Comparison of ENCODE assay signal across 21 cellular contexts in the genomic region with DNA sequence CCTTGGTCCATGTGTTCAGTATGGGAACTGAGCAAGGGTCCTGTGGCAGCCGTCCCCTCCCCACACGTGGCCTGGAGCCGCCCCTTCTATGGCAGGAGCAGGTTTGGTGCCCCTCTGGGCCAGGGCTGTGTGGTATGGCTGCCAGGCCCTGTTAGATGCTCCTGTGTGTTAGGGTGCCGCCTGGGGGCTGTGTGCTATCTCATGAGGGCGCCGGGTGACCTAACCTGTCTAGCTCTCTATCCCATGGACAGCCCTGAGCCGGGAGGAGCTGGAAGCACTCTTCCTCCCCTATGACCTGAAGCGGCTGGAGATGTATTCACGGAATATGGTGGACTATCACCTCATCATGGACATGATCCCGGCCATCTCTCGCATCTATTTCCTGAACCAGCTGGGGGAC. TPM values are rescaled to one million over a fixed set of nuclear protein-coding genes. Genes with fewer than 3 reads are reported as not detected.
DNase-seq lines count a peak whose midpoint lies in the region; ATAC-seq and TF ChIP-seq lines count a peak whose summit lies in the region.
"Had no signal": no experiment of that assay in that cellular context is flagged by ENCODE, and none has a peak within 500 bp of the region (broad histone marks: within the 10 kb centered on the region; RNA-seq: fewer than 3 reads in every experiment).

No MANE protein-coding gene starts in this region.

- no peak for TF ChIP-seq CTCF in lower lobe of right lung (IDR thresholded peaks at IDR 0.05)
- TF ChIP-seq CTCF in spleen (IDR thresholded peaks at IDR 0.05 in 8 of 11, conservative IDR thresholded peaks at IDR 0.05 in 3 of 11), result no peak

- intact Hi-C loops in lower lobe of right lung (cut with DNase I) (no loop called here), spleen (cut with DNase I; ENCODE audit: low total_unique reads) (no loop called here)

- no peak overlapping the region for H3K27ac Mint-ChIP-seq in stimulated activated naive CD8-positive, alpha-beta T cell treated with anti-CD3 and anti-CD28 coated beads, Interleukin-15, amount 100 ng/mL, for 72 hours
- H3K27ac Mint-ChIP-seq: CD4-positive, alpha-beta T cell; HFFc6 had no signal

- no peak overlapping the region for H3K4me3 Mint-ChIP-seq in stimulated activated naive CD8-positive, alpha-beta T cell treated with anti-CD3 and anti-CD28 coated beads, Interleukin-15, amount 100 ng/mL, for 72 hours
- H3K4me3 Mint-ChIP-seq: CD14-positive monocyte; CD4-positive, alpha-beta T cell; CD8-positive, alpha-beta memory T cell; HFFc6 had no signal

- H3K27me3 ChIP-seq in lower lobe of right lung (ENCODE audit: low read depth) (no peaks in the 10 kb centered on the region), spleen (replicated peaks in 1 of 7) (no peaks in the 10 kb centered on the region)
- H3K27me3 ChIP-seq: BE2C; BLaER1 treated with 17β-estradiol and CSF1 and Interleukin-3, amounts not matched to agents 10 nM and 100 nM had no signal

- no peaks in the 10 kb centered on the region for H3K27me3 Mint-ChIP-seq in stimulated activated naive CD8-positive, alpha-beta T cell treated with anti-CD3 and anti-CD28 coated beads, Interleukin-15, amount 100 ng/mL, for 72 hours
- H3K27me3 Mint-ChIP-seq: CD4-positive, alpha-beta T cell had no signal

- no peak for TF ChIP-seq POLR2A in spleen (IDR thresholded peaks at IDR 0.05)

- peak; percentile 11 for ATAC-seq in stimulated activated naive CD8-positive, alpha-beta T cell treated with anti-CD3 and anti-CD28 coated beads, Interleukin-15, Interleukin-2, amounts not matched to agents 100 U/mL and 50 U/mL, for 24 hours
- ATAC-seq in stimulated activated naive CD8-positive, alpha-beta T cell treated with anti-CD3 and anti-CD28 coated beads, Interleukin-15, amount 100 ng/mL, for 72 hours, result no peak
- no peak for ATAC-seq in lower lobe of right lung
- ATAC-seq: A549 had no signal

- H3K4me3 ChIP-seq in lower lobe of right lung (no peak overlapping the region), spleen (no peak overlapping the region)
- H3K4me3 ChIP-seq: A549; BLaER1 treated with 17β-estradiol and CSF1 and Interleukin-3, amounts not matched to agents 10 nM and 100 nM; HAP-1 had no signal

- no peaks in the 10 kb centered on the region for H3K9me3 Mint-ChIP-seq in stimulated activated naive CD8-positive, alpha-beta T cell treated with anti-CD3 and anti-CD28 coated beads, Interleukin-15, amount 100 ng/mL, for 72 hours
- H3K9me3 Mint-ChIP-seq: CD14-positive monocyte; CD4-positive, alpha-beta T cell; CD8-positive, alpha-beta memory T cell; HFFc6 had no signal

- DNase-seq in stimulated activated naive CD8-positive, alpha-beta T cell treated with anti-CD3 and anti-CD28 coated beads, Interleukin-15, Interleukin-2, amounts not matched to agents 100 U/mL and 50 U/mL, for 24 hours, result no peak
- DNase-seq in stimulated activated naive CD8-positive, alpha-beta T cell treated with anti-CD3 and anti-CD28 coated beads, Interleukin-15, amount 100 ng/mL, for 72 hours, result no peak
- DNase-seq in lower lobe of right lung (peak; percentile 30), spleen (peak; percentile 55), anterior cingulate cortex (lab: John Stamatoyannopoulos, UW) (no peak), GDM1 (lab: John Stamatoyannopoulos, UW) (no peak), T-helper 1 cell (no peak)
- DNase-seq: 8988T; ACHN; AML-193; BE2C; CD8-positive, alpha-beta memory T cell; DMS 273 treated with DMSO at 0.1 percent for 48 hours; DMS79 treated with DMSO at 0.1 percent for 48 hours; GOT3; HFFc6 had no signal

- H3K36me3 ChIP-seq in lower lobe of right lung (peaks cover 99% of the 10 kb centered on the region), spleen (peaks cover 0 to 100% (median 98%) of the 10 kb centered on the region in 6 donors)

- H3K4me1 ChIP-seq in lower lobe of right lung, result no peaks in the 10 kb centered on the region
- peaks cover 0 to 5% (median 0%) of the 10 kb centered on the region in 6 donors for H3K4me1 ChIP-seq in spleen
- H3K4me1 ChIP-seq: A549, BE2C, HAP-1 had no signal

- H3K4me1 Mint-ChIP-seq in stimulated activated naive CD8-positive, alpha-beta T cell treated with anti-CD3 and anti-CD28 coated beads, Interleukin-15, amount 100 ng/mL, for 72 hours, result no peaks in the 10 kb centered on the region
- H3K4me1 Mint-ChIP-seq: CD14-positive monocyte; CD8-positive, alpha-beta memory T cell had no signal

- no peaks in the 10 kb centered on the region for H3K9me3 ChIP-seq in lower lobe of right lung
- H3K9me3 ChIP-seq in spleen, result no peaks in the 10 kb centered on the region
- H3K9me3 ChIP-seq: A549; BE2C; BLaER1 treated with 17β-estradiol and CSF1 and Interleukin-3, amounts not matched to agents 10 nM and 100 nM; HAP-1 had no signal

- WGBS in spleen, 5 donors, result 95 to 98% (median 96%) methylated on average over 10 to 11 of the region's 11 CpGs

- no peak overlapping the region for H3K27ac ChIP-seq in lower lobe of right lung
- no peak overlapping the region for H3K27ac ChIP-seq in spleen
- H3K27ac ChIP-seq: A549; BLaER1 treated with 17β-estradiol and CSF1 and Interleukin-3, amounts not matched to agents 10 nM and 100 nM had no signal

RNA-seq across cellular contexts. Expression of gene NAT10, which starts 34.7 kb away (rescaled TPM):
- 37.3 TPM for total RNA-seq in lower lobe of right lung
- 10 to 100 TPM; 27.6 to 64.5 (median 45.4) TPM for total RNA-seq in spleen
- polyA plus RNA-seq in spleen, result 10 to 100 TPM; 31.4 to 37.3 (median 37.3) TPM

Comparison
In these comparisons a context has a peak if more than half of its experiments do, and no peak if none do; other contexts are left out.
1. DNase-seq: peak in lower lobe of right lung (single experiment) and spleen (single experiment); none in stimulated activated naive CD8-positive, alpha-beta T cell treated with anti-CD3 and anti-CD28 coated beads, Interleukin-15, Interleukin-2, amounts not matched to agents 100 U/mL and 50 U/mL, for 24 hours (single experiment), stimulated activated naive CD8-positive, alpha-beta T cell treated with anti-CD3 and anti-CD28 coated beads, Interleukin-15, amount 100 ng/mL, for 72 hours (0 of 2), anterior cingulate cortex (0 of 58), GDM1 (single experiment) and T-helper 1 cell (0 of 5).